ENCODE assay signal across 25 cellular contexts in the genomic region with DNA sequence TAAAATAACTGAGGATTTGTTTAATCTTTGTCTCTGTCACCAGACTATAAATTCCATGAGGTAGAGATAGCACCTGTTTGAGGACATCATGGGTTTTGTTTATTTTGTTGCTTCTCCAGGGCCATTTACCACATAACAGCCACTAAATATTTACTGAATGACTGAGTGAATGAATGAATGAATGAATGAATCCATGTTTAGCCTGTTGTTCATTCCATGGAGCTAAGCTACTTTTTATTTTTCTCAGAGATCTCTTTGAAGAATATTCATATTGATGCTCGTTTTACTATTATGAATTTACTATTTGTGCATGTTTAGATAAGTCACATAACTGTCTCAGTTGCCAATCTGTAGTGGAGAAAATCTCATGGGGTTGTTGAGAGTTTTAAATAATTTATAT.
"Had no signal": no experiment of that assay in that cellular context is flagged by ENCODE, and none has a peak within 500 bp of the region (broad histone marks: within the 10 kb centered on the region; RNA-seq: fewer than 3 reads in every experiment).

No MANE protein-coding gene starts in this region.

- ATAC-seq: activated CD4-positive, CD25-positive, alpha-beta regulatory T cell treated with anti-CD3 and anti-CD28 coated beads, Interleukin-2, amount 50 U/mL, for 24 hours; foreskin keratinocyte; heart left ventricle; left colon; right cardiac atrium; stimulated activated naive B cell treated with anti-CD40 and anti-IgM and Interleukin-4, amounts not matched to agents 10 μg/mL and 1 μg/mL and 100 μg/mL, for 72 hours; T-cell had no signal

- H3K36me3 ChIP-seq: esophagus muscularis mucosa, heart left ventricle, tibial nerve had no signal

- H3K4me3 Mint-ChIP-seq: activated naive CD4-positive, alpha-beta T cell treated with anti-CD3 and anti-CD28 coated beads, Interleukin-2, amount 10 ng/mL, durations not matched to agents 7 days and 5 days; central memory CD8-positive, alpha-beta T cell; immature natural killer cell; nephron; stimulated activated naive B cell treated with anti-CD40 and anti-IgM and Interleukin-4, amounts not matched to agents 10 μg/mL and 1 μg/mL and 100 μg/mL, for 72 hours; T-cell had no signal

- H3K27me3 Mint-ChIP-seq: activated naive CD4-positive, alpha-beta T cell treated with anti-CD3 and anti-CD28 coated beads, Interleukin-2, amount 10 ng/mL, durations not matched to agents 7 days and 5 days; central memory CD8-positive, alpha-beta T cell; stimulated activated naive B cell treated with anti-CD40 and anti-IgM and Interleukin-4, amounts not matched to agents 10 μg/mL and 1 μg/mL and 100 μg/mL, for 72 hours; T-cell had no signal

- H3K4me3 ChIP-seq: esophagus muscularis mucosa, heart left ventricle, tibial nerve had no signal

- H3K27ac ChIP-seq: esophagus muscularis mucosa, foreskin keratinocyte, heart left ventricle, WERI-Rb-1 had no signal

- H3K27me3 ChIP-seq: esophagus muscularis mucosa, foreskin keratinocyte, heart left ventricle, tibial nerve had no signal

- H3K9me3 ChIP-seq: esophagus muscularis mucosa, heart left ventricle, tibial nerve had no signal

- H3K9me3 Mint-ChIP-seq: central memory CD8-positive, alpha-beta T cell; immature natural killer cell; nephron; stimulated activated naive B cell treated with anti-CD40 and anti-IgM and Interleukin-4, amounts not matched to agents 10 μg/mL and 1 μg/mL and 100 μg/mL, for 72 hours; T-cell had no signal

- DNase-seq: activated CD4-positive, alpha-beta T cell treated with anti-CD3 and anti-CD28 coated beads, Interleukin-2, amount 50 U/mL, for 1 hour; activated naive CD4-positive, alpha-beta T cell treated with anti-CD3 and anti-CD28 coated beads, Interleukin-2, amount 10 ng/mL, durations not matched to agents 7 days and 5 days; anterior cingulate cortex; dermis blood vessel endothelial cell; effector CD4-positive, alpha-beta T cell; foreskin keratinocyte; heart left ventricle; hypothalamus; immature natural killer cell; kidney; left colon; mammary epithelial cell; posterior cingulate gyrus; right cardiac atrium; stimulated activated CD4-positive, alpha-beta T cell treated with anti-CD3 and anti-CD28 coated beads, Interleukin-15, amount 100 ng/mL, for 24 hours; stimulated activated CD4-positive, alpha-beta T cell treated with anti-CD3 and anti-CD28 coated beads, Interleukin-2, amount 100 ng/mL, for 24 hours; stimulated activated naive B cell treated with anti-CD40 and anti-IgM and Interleukin-4, amounts not matched to agents 10 μg/mL and 1 μg/mL and 100 μg/mL, for 72 hours; T-cell; T1000; WERI-Rb-1 had no signal

- H3K27ac Mint-ChIP-seq: activated naive CD4-positive, alpha-beta T cell treated with anti-CD3 and anti-CD28 coated beads, Interleukin-2, amount 10 ng/mL, durations not matched to agents 7 days and 5 days; immature natural killer cell; nephron; stimulated activated naive B cell treated with anti-CD40 and anti-IgM and Interleukin-4, amounts not matched to agents 10 μg/mL and 1 μg/mL and 100 μg/mL, for 72 hours; T-cell had no signal
